ENCODE assay signal across 8 cellular contexts in genomic region chr9:33988219-33988890, GRCh38.
DNase-seq lines count a peak whose midpoint lies in the region; ATAC-seq and TF ChIP-seq lines count a peak whose summit lies in the region.

No MANE protein-coding gene starts in this region.

- H3K27me3 ChIP-seq in Peyer's patch (no peaks in the 10 kb centered on the region), tibial artery (no peaks in the 10 kb centered on the region)

- H3K27ac ChIP-seq in Peyer's patch (no peak overlapping the region), tibial artery (no peak overlapping the region)

- no peak for TF ChIP-seq POLR2A in Peyer's patch (IDR thresholded peaks at IDR 0.05)

- TF ChIP-seq CTCF in fibroblast of villous mesenchyme (IDR thresholded peaks at IDR 0.05; ENCODE audit: insufficient read depth, low read depth, low read length): no peak
- TF ChIP-seq CTCF in Peyer's patch (IDR thresholded peaks at IDR 0.05): no peak
- TF ChIP-seq CTCF in tibial artery (IDR thresholded peaks at IDR 0.05): no peak

- ATAC-seq in GM18498 (IDR thresholded peaks at IDR 0.05; ENCODE audit: unreplicated experiment): peak; percentile 98
- peak; percentile 98 for ATAC-seq in GM21423 (IDR thresholded peaks at IDR 0.05; ENCODE audit: unreplicated experiment)
- peak; percentile 94 for ATAC-seq in HG03457 (IDR thresholded peaks at IDR 0.05; ENCODE audit: unreplicated experiment)

- no peaks in the 10 kb centered on the region for H3K9me3 ChIP-seq in Peyer's patch
- H3K9me3 ChIP-seq in tibial artery: no peaks in the 10 kb centered on the region

- DNase-seq in fibroblast of villous mesenchyme (ENCODE audit: low read depth): peak; percentile 11
- DNase-seq in A172 (ENCODE audit: low spot score): no peak
- DNase-seq in Peyer's patch: no peak
- DNase-seq in SKM-1 treated with dmso at 0.1 percent for 144 hours (lab: John Stamatoyannopoulos, UW; ENCODE audit: unreplicated experiment): no peak
- DNase-seq in tibial artery: no peak

- intact Hi-C loops in tibial artery (cut with DNase I; ENCODE audit: low total_unique reads): no loop called here

- H3K4me3 ChIP-seq in fibroblast of villous mesenchyme (ENCODE audit: low read depth, low read length) (no peak overlapping the region), Peyer's patch (no peak overlapping the region), tibial artery (no peak overlapping the region)

- H3K4me1 ChIP-seq in Peyer's patch (no peaks in the 10 kb centered on the region), tibial artery (no peaks in the 10 kb centered on the region)

- H3K36me3 ChIP-seq in Peyer's patch (peaks cover 0 to 37% (median 0%) of the 10 kb centered on the region in 3 donors), tibial artery (peaks cover 27 to 41% (median 41%) of the 10 kb centered on the region in 3 donors)
